Comparison of ENCODE assay signal across 26 cellular contexts in the genomic region with DNA sequence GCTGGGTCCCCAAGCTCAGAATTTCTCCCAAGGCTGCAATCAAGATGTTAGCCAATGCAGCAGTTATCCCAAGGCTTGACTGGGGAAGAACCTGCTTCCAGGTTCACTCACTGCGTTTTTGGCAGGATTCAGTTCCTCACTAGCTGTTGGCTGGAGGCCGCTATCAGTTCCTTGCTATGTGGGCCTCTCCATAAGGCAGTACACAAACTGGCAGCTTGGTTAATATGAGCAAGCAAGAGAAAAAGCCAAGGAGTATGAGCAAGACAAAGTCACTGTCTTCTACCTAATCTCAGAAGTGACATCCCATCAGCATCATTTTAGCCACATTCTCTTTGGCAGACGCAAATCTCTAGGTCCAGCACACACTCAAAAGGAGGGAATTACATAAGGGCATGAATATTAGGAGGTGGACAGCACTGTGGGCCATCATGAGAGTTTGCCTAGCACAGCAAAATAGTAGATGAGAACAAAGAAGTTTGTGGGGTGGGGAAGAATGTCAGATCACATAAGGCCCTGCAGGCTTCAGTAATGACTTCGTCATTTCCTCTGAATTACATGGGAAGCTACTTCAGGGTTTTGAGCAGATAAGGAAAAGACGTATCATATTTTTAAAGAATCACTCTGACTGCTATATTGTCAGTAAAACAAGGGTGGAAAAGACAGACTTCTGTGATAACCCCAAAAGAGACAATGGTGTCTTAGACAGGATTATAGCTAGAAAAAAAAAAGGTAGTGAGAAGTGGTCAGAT. TPM values are rescaled to one million over a fixed set of nuclear protein-coding genes. Genes with fewer than 3 reads are reported as not detected.
DNase-seq lines count a peak whose midpoint lies in the region; ATAC-seq, FAIRE-seq and TF ChIP-seq lines count a peak whose summit lies in the region.
"Had no signal": no experiment of that assay in that cellular context is flagged by ENCODE, and none has a peak within 500 bp of the region (broad histone marks: within the 10 kb centered on the region; RNA-seq: fewer than 3 reads in every experiment).

No MANE protein-coding gene starts in this region.

- BruUV-seq in endothelial cell of umbilical vein (replicated peaks; lab: Mats Ljungman, UMichigan): no TSS peak

- H3K27me3 Mint-ChIP-seq in activated CD4-positive, alpha-beta T cell treated with anti-CD3 and anti-CD28 coated beads for 36 hours: no peaks in the 10 kb centered on the region
- no peaks in the 10 kb centered on the region for H3K27me3 Mint-ChIP-seq in activated CD4-positive, alpha-beta T cell treated with anti-CD3 and anti-CD28 coated beads, Interleukin-2, amount 10 ng/mL, durations not matched to agents 7 days and 5 days
- no peaks in the 10 kb centered on the region for H3K27me3 Mint-ChIP-seq in activated naive CD8-positive, alpha-beta T cell
- H3K27me3 Mint-ChIP-seq: CD4-positive, CD25-positive, alpha-beta regulatory T cell; progenitor cell of endocrine pancreas had no signal

- H3K9me3 Mint-ChIP-seq in activated CD4-positive, alpha-beta T cell treated with anti-CD3 and anti-CD28 coated beads for 36 hours (ENCODE audit: low read depth): peaks cover 12% of the 10 kb centered on the region
- H3K9me3 Mint-ChIP-seq in activated CD4-positive, alpha-beta T cell treated with anti-CD3 and anti-CD28 coated beads, Interleukin-2, amount 10 ng/mL, durations not matched to agents 7 days and 5 days: peaks cover 6% of the 10 kb centered on the region
- H3K9me3 Mint-ChIP-seq in activated naive CD8-positive, alpha-beta T cell (ENCODE audit: low read depth): peaks cover 6% of the 10 kb centered on the region
- H3K9me3 Mint-ChIP-seq: HFFc6 had no signal

- H3K9ac ChIP-seq in SK-N-MC (ENCODE audit: insufficient read length) (peak overlapping the region; percentile 11), endothelial cell of umbilical vein (replicated peaks; ENCODE audit: extremely low read depth, insufficient read depth, low read length) (no peak overlapping the region)
- H3K9ac ChIP-seq: KMS-11 had no signal

- no peaks in the 10 kb centered on the region for H3K4me1 ChIP-seq in endothelial cell of umbilical vein (ENCODE audit: control insufficient read depth, extremely low read depth, insufficient read depth, low read length)

- H3K36me3 ChIP-seq in SK-N-MC (ENCODE audit: insufficient read depth, low read length) (peaks cover 59% of the 10 kb centered on the region), endothelial cell of umbilical vein (ENCODE audit: control insufficient read depth in 2 of 2, extremely low read depth in 1 of 2, insufficient read depth in 2 of 2, low read length in 2 of 2) (no peaks in the 10 kb centered on the region)

- H3K27ac ChIP-seq in SK-N-MC (peak overlapping the region; percentile 100), endothelial cell of umbilical vein (ENCODE audit: insufficient read depth, low read depth, low read length) (no peak overlapping the region)
- H3K27ac ChIP-seq: 22Rv1, dorsolateral prefrontal cortex, KMS-11, neutrophil had no signal

- FAIRE-seq in endothelial cell of umbilical vein (lab: Jason Lieb, UNC): no peak
- FAIRE-seq: G401.6 had no signal

- intact Hi-C loops in activated CD4-positive, alpha-beta T cell treated with anti-CD3 and anti-CD28 coated beads for 36 hours (cut with DNase I, micrococcal nuclease): loop anchor here in 1 of 2 experiments (1.0 kb wide), 1 partner anchor 25 kb away; no protein-coding TSS in a partner anchor
- intact Hi-C loops in endothelial cell of umbilical vein (cut with micrococcal nuclease): no loop called here

- H3K79me2 ChIP-seq in endothelial cell of umbilical vein (ENCODE audit: control insufficient read depth, insufficient read depth, low read length): no peaks in the 10 kb centered on the region

- no peak overlapping the region for H3K4me2 ChIP-seq in endothelial cell of umbilical vein (ENCODE audit: insufficient read depth, low read length)
- H3K4me2 ChIP-seq: KMS-11 had no signal

- H3K4me3 ChIP-seq in SK-N-MC: peak overlapping the region; percentile 16; the same call in 1 of the 2 replicates
- no peak overlapping the region for H3K4me3 ChIP-seq in endothelial cell of umbilical vein (replicated peaks in 1 of 3; ENCODE audit: insufficient read depth in 1 of 3, low read depth in 1 of 3, low read length in 3 of 3)
- H3K4me3 ChIP-seq: dorsolateral prefrontal cortex had no signal

- TF ChIP-seq CTCF in endothelial cell of umbilical vein (IDR thresholded peaks at IDR 0.05; ENCODE audit: extremely low read depth in 1 of 2, insufficient read depth in 1 of 2, low read depth in 1 of 2, low read length in 2 of 2): no peak

- peak; percentile 86 for ATAC-seq in activated CD4-positive, alpha-beta T cell treated with anti-CD3 and anti-CD28 coated beads for 36 hours
- ATAC-seq in HG03039 (IDR thresholded peaks at IDR 0.05; ENCODE audit: unreplicated experiment): no peak
- no peak for ATAC-seq in GM19397 (IDR thresholded peaks at IDR 0.05; ENCODE audit: unreplicated experiment)
- ATAC-seq: sciatic nerve had no signal

- no peak overlapping the region for H2AFZ ChIP-seq in endothelial cell of umbilical vein (ENCODE audit: low read depth, low read length)

- no peak overlapping the region for H3K4me3 Mint-ChIP-seq in activated CD4-positive, alpha-beta T cell treated with anti-CD3 and anti-CD28 coated beads for 36 hours
- H3K4me3 Mint-ChIP-seq in activated CD4-positive, alpha-beta T cell treated with anti-CD3 and anti-CD28 coated beads, Interleukin-2, amount 10 ng/mL, durations not matched to agents 7 days and 5 days: no peak overlapping the region
- no peak overlapping the region for H3K4me3 Mint-ChIP-seq in activated naive CD8-positive, alpha-beta T cell
- H3K4me3 Mint-ChIP-seq: CD4-positive, CD25-positive, alpha-beta regulatory T cell; HFFc6 had no signal

- CTCF ChIA-PET in activated CD4-positive, alpha-beta T cell treated with anti-CD3 and anti-CD28 coated beads for 36 hours (lab: Charles Lee): interaction anchor here (1.2 to 1.7 kb wide), 3 partner anchors 14 to 43 kb away, joined by 3 to 10 read pairs (median 4); no protein-coding TSS in a partner anchor
- CTCF ChIA-PET in activated CD4-positive, alpha-beta T cell treated with anti-CD3 and anti-CD28 coated beads, Interleukin-2, amount 10 ng/mL, durations not matched to agents 7 days and 5 days (lab: Charles Lee): interaction anchor here (0.8 kb wide), 1 partner anchor 25 kb away, joined by 3 read pairs; no protein-coding TSS in a partner anchor
- CTCF ChIA-PET in endothelial cell of umbilical vein (lab: Charles Lee): no interaction called here

- H3K27ac Mint-ChIP-seq in activated CD4-positive, alpha-beta T cell treated with anti-CD3 and anti-CD28 coated beads for 36 hours: peak overlapping the region; percentile 75
- H3K27ac Mint-ChIP-seq in activated CD4-positive, alpha-beta T cell treated with anti-CD3 and anti-CD28 coated beads, Interleukin-2, amount 10 ng/mL, durations not matched to agents 7 days and 5 days: no peak overlapping the region
- H3K27ac Mint-ChIP-seq in activated naive CD8-positive, alpha-beta T cell: peak overlapping the region; percentile 18
- H3K27ac Mint-ChIP-seq: HFFc6, progenitor cell of endocrine pancreas had no signal

- peaks cover 48% of the 10 kb centered on the region for H3K4me1 Mint-ChIP-seq in activated CD4-positive, alpha-beta T cell treated with anti-CD3 and anti-CD28 coated beads for 36 hours
- H3K4me1 Mint-ChIP-seq in activated CD4-positive, alpha-beta T cell treated with anti-CD3 and anti-CD28 coated beads, Interleukin-2, amount 10 ng/mL, durations not matched to agents 7 days and 5 days: peaks cover 10% of the 10 kb centered on the region
- peaks cover 54% of the 10 kb centered on the region for H3K4me1 Mint-ChIP-seq in activated naive CD8-positive, alpha-beta T cell (ENCODE audit: low read depth)

- H3K27me3 ChIP-seq in endothelial cell of umbilical vein (ENCODE audit: control insufficient read depth in 2 of 2, insufficient read depth in 2 of 2, low read length in 2 of 2): no peaks in the 10 kb centered on the region
- H3K27me3 ChIP-seq: dorsolateral prefrontal cortex, neutrophil had no signal

- dilution Hi-C loops in endothelial cell of umbilical vein (cut with MboI; ENCODE audit: extremely low pct_ligation_motif_present, low sequenced_read_pairs): no loop called here

- H3K36me3 Mint-ChIP-seq in activated CD4-positive, alpha-beta T cell treated with anti-CD3 and anti-CD28 coated beads for 36 hours (ENCODE audit: low read depth): peaks cover 46% of the 10 kb centered on the region
- peaks cover 53% of the 10 kb centered on the region for H3K36me3 Mint-ChIP-seq in activated CD4-positive, alpha-beta T cell treated with anti-CD3 and anti-CD28 coated beads, Interleukin-2, amount 10 ng/mL, durations not matched to agents 7 days and 5 days (ENCODE audit: low read depth)
- peaks cover 44% of the 10 kb centered on the region for H3K36me3 Mint-ChIP-seq in activated naive CD8-positive, alpha-beta T cell

- no peaks in the 10 kb centered on the region for H3K9me1 ChIP-seq in endothelial cell of umbilical vein (replicated peaks; ENCODE audit: control insufficient read depth, extremely low read depth, insufficient read depth, low read length)

- DNase-seq in activated CD4-positive, alpha-beta T cell treated with anti-CD3 and anti-CD28 coated beads for 36 hours: peak; percentile 11
- DNase-seq in activated CD4-positive, alpha-beta T cell treated with anti-CD3 and anti-CD28 coated beads, Interleukin-2, amount 10 ng/mL, durations not matched to agents 7 days and 5 days: no peak
- DNase-seq in SK-N-MC (ENCODE audit: low read depth, low spot score): peak; percentile 52
- no peak for DNase-seq in endothelial cell of umbilical vein (ENCODE audit: low read depth, low spot score)
- DNase-seq in cortex of kidney (lab: John Stamatoyannopoulos, UW): no peak
- DNase-seq: activated CD4-positive, alpha-beta T cell treated with anti-CD3 and anti-CD28 coated beads for 1 hour; activated gamma-delta T cell treated with Interleukin-2 at 50 U/mL for 16 hours; CD4-positive, CD25-positive, alpha-beta regulatory T cell; DMS 273 treated with DMSO at 0.1 percent for 48 hours; HFFc6; mammary epithelial cell; NCI-H1436 treated with DMSO at 0.1 percent for 48 hours; NCI-H510A; NK-92 treated with Interleukin-12 subunit alpha and Interleukin-12 subunit beta, amount 100 ng/mL, for 24 hours; SHP77; T-helper 9 cell had no signal

- H3K9me3 ChIP-seq in SK-N-MC (ENCODE audit: low read depth, low read length) (peaks cover 42% of the 10 kb centered on the region), endothelial cell of umbilical vein (replicated peaks; ENCODE audit: control insufficient read depth, insufficient read depth, low read length) (no peaks in the 10 kb centered on the region)
- H3K9me3 ChIP-seq: neutrophil had no signal

- POLR2A ChIA-PET in activated CD4-positive, alpha-beta T cell treated with anti-CD3 and anti-CD28 coated beads for 36 hours (lab: Charles Lee): interaction anchor here (1.0 to 1.6 kb wide), 3 partner anchors 9 to 25 kb away, joined by 3 to 4 read pairs (median 4); a partner anchor contains a TSS
- POLR2A ChIA-PET in activated CD4-positive, alpha-beta T cell treated with anti-CD3 and anti-CD28 coated beads, Interleukin-2, amount 10 ng/mL, durations not matched to agents 7 days and 5 days (lab: Charles Lee): no interaction called here
- POLR2A ChIA-PET in endothelial cell of umbilical vein (lab: Charles Lee): no interaction called here

- no peak for TF ChIP-seq POLR2A in endothelial cell of umbilical vein (IDR thresholded peaks at IDR 0.05; ENCODE audit: low read depth, low read length)

- H4K20me1 ChIP-seq in endothelial cell of umbilical vein (replicated peaks; ENCODE audit: control insufficient read depth, extremely low read depth, insufficient read depth, low read length): no peaks in the 10 kb centered on the region

RNA-seq across cellular contexts. Expression of a gene that starts 25.5 kb away (rescaled TPM):
- 10 to 100 TPM; 16.7 to 18.4 TPM for total RNA-seq in activated CD4-positive, alpha-beta T cell treated with anti-CD3 and anti-CD28 coated beads for 36 hours
- 10 to 100 TPM; 23.5 to 30.5 TPM for total RNA-seq in activated CD4-positive, alpha-beta T cell treated with anti-CD3 and anti-CD28 coated beads, Interleukin-2, amount 10 ng/mL, durations not matched to agents 7 days and 5 days
- total RNA-seq in endothelial cell of umbilical vein: 14.6 and 16.2 TPM in 2 replicates
- 7.3 and 9.8 TPM in 2 replicates for polyA plus RNA-seq in endothelial cell of umbilical vein
- polyA plus RNA-seq in endothelial cell of umbilical vein (2011; cell fraction: cytosol; rRNA removed): 8.2 TPM in 2 replicates
- 5.5 and 7.6 TPM in 2 replicates for polyA plus RNA-seq in endothelial cell of umbilical vein (2011; cell fraction: nucleus; rRNA removed)
- polyA plus RNA-seq in endothelial cell of umbilical vein (2012): 12.3 and 13.6 TPM in 2 replicates
- polyA minus RNA-seq in endothelial cell of umbilical vein: 5.9 and 7.0 TPM in 2 replicates
- polyA minus RNA-seq in endothelial cell of umbilical vein (2011; cell fraction: cytosol; rRNA and poly(A)+ RNA removed): 8.8 TPM
- 9.9 and 10.3 TPM in 2 replicates for polyA minus RNA-seq in endothelial cell of umbilical vein (2011; cell fraction: nucleus; rRNA and poly(A)+ RNA removed)

Comparison
In these comparisons a context has a peak if more than half of its experiments do, and no peak if none do; other contexts are left out.
1. DNase-seq: peak in activated CD4-positive, alpha-beta T cell treated with anti-CD3 and anti-CD28 coated beads for 36 hours (single experiment) and SK-N-MC (single experiment); none in activated CD4-positive, alpha-beta T cell treated with anti-CD3 and anti-CD28 coated beads, Interleukin-2, amount 10 ng/mL, durations not matched to agents 7 days and 5 days (single experiment), endothelial cell of umbilical vein (single experiment) and cortex of kidney (single experiment).